16 cellular contexts compared by ENCODE assay signal in genomic region chr12:3613641-3614180, GRCh38.
A peak's percentile ranks its signal among the peaks of the same experiment; 100 is the strongest.
DNase-seq lines count a peak whose midpoint lies in the region; ATAC-seq, FAIRE-seq and TF ChIP-seq lines count a peak whose summit lies in the region.
"Had no signal": no experiment of that assay in that cellular context is flagged by ENCODE, and none has a peak within 500 bp of the region (broad histone marks: within the 10 kb centered on the region; RNA-seq: fewer than 3 reads in every experiment).

No MANE protein-coding gene starts in this region.

- H3K9me3 ChIP-seq in T-helper 17 cell (ENCODE audit: control insufficient read depth, low read length, poor library complexity, severe bottlenecking), result no peaks in the 10 kb centered on the region
- no peaks in the 10 kb centered on the region for H3K9me3 ChIP-seq in H1 (ENCODE audit: insufficient read depth in 2 of 2, low read depth in 1 of 2, low read length in 1 of 2)
- H3K9me3 ChIP-seq in osteoblast (ENCODE audit: low read depth, low read length), result no peaks in the 10 kb centered on the region
- H3K9me3 ChIP-seq in upper lobe of right lung, result no peaks in the 10 kb centered on the region
- H3K9me3 ChIP-seq: BE2C, HAP-1 had no signal

- H3K4me3 ChIP-seq in H1 (ENCODE audit: extremely low read depth in 1 of 4, insufficient read depth in 2 of 4, low read depth in 3 of 4, low read length in 4 of 4), result no peak overlapping the region
- no peak overlapping the region for H3K4me3 ChIP-seq in osteoblast (ENCODE audit: insufficient read depth, low read length)
- H3K4me3 ChIP-seq in upper lobe of right lung, result no peak overlapping the region
- H3K4me3 ChIP-seq: HAP-1 had no signal

- peaks cover 0 to 3% (median 0%) of the 10 kb centered on the region in 4 experiments; a peak in 2 of 7 replicates for H3K4me1 ChIP-seq in H1 (replicated peaks in 1 of 4; ENCODE audit: control insufficient read depth in 3 of 4, insufficient read depth in 4 of 4, low read length in 3 of 4)
- H3K4me1 ChIP-seq in osteoblast (ENCODE audit: insufficient read depth, low read length), result no peaks in the 10 kb centered on the region
- no peaks in the 10 kb centered on the region for H3K4me1 ChIP-seq in upper lobe of right lung
- H3K4me1 ChIP-seq: BE2C, HAP-1 had no signal

- H3K18ac ChIP-seq in H1 (ENCODE audit: extremely low read depth, low read length), result no peak overlapping the region

- H3K27ac Mint-ChIP-seq in T-helper 17 cell, result no peak overlapping the region
- H3K27ac Mint-ChIP-seq: CD4-positive, alpha-beta memory T cell had no signal

- peaks cover 5% of the 10 kb centered on the region for H3K4me1 Mint-ChIP-seq in T-helper 17 cell

- H2BK12ac ChIP-seq in H1 (ENCODE audit: low read depth, low read length), result no peak overlapping the region

- DNase-seq in T-helper 17 cell (no peak), H1 (ENCODE audit: low read depth in 1 of 2, low spot score in 2 of 2) (no peak), osteoblast (ENCODE audit: insufficient read length, low spot score, missing footprints) (peak; percentile 55), upper lobe of right lung (no peak), ureter (ENCODE audit: low spot score) (no peak), sciatic nerve (ENCODE audit: low spot score) (no peak), nucleus accumbens (lab: John Stamatoyannopoulos, UW) (no peak)
- DNase-seq: ACHN; BE2C; CD4-positive, alpha-beta memory T cell; DMS79 treated with DMSO at 0.1 percent for 48 hours; GF-D8 had no signal

- no peak overlapping the region for H2BK15ac ChIP-seq in H1 (ENCODE audit: low read length)

- no peak overlapping the region for H2AK5ac ChIP-seq in H1 (ENCODE audit: low read depth, low read length)

- H3K27ac ChIP-seq in H1 (ENCODE audit: low read depth, low read length) (no peak overlapping the region), osteoblast (ENCODE audit: low read depth, low read length) (no peak overlapping the region), upper lobe of right lung (no peak overlapping the region)
- H3K27ac ChIP-seq: C4-2B, HL-60 had no signal

- no peak overlapping the region for H3K56ac ChIP-seq in H1 (replicated peaks; ENCODE audit: insufficient read length, low read depth, low read length)

- 89% methylated on average over 10 of the region's 10 CpGs; no CpG with 5 or more reads in 1 of the 2 experiments for WGBS in H1 (ENCODE audit: extremely low coverage in 1 of 2, insufficient coverage in 1 of 2, insufficient read length in 1 of 2, insufficient replicate concordance in 2 of 2, low coverage in 1 of 2, low lambda C conversion rate in 2 of 2, missing lambda C conversion rate in 1 of 2), 2 experiments

- FAIRE-seq in H1 (lab: Jason Lieb, UNC), result no peak
- FAIRE-seq: A204.1 had no signal

- no peak overlapping the region for H4K91ac ChIP-seq in H1 (replicated peaks; ENCODE audit: insufficient read length, low read length)

- peak overlapping the region; percentile 15 for H3K4me3 Mint-ChIP-seq in T-helper 17 cell
- H3K4me3 Mint-ChIP-seq: CD4-positive, alpha-beta memory T cell had no signal

- H3K79me2 ChIP-seq in H1 (ENCODE audit: control insufficient read depth in 1 of 2, insufficient read depth in 2 of 2, low read length in 2 of 2) (no peaks in the 10 kb centered on the region), osteoblast (ENCODE audit: insufficient read depth, low read length) (no peaks in the 10 kb centered on the region)

- H3K23me2 ChIP-seq in H1 (ENCODE audit: low read depth, low read length), result no peaks in the 10 kb centered on the region

- TF ChIP-seq RAD21 in H1 (IDR thresholded peaks at IDR 0.05 in 1 of 2, conservative IDR thresholded peaks at IDR 0.05 in 1 of 2; ENCODE audit: low read depth in 2 of 2, low read length in 2 of 2), result no peak

- H2AFZ ChIP-seq in H1 (ENCODE audit: low read length) (no peak overlapping the region), osteoblast (ENCODE audit: low read length) (no peak overlapping the region)

- H3K27me3 ChIP-seq in H1 (replicated peaks in 1 of 4; ENCODE audit: control insufficient read depth in 3 of 4, extremely low read depth in 1 of 4, insufficient read depth in 3 of 4, low read length in 3 of 4), result peaks cover 0 to 2% (median 0%) of the 10 kb centered on the region in 4 experiments; a peak in 1 of 7 replicates
- H3K27me3 ChIP-seq in osteoblast (ENCODE audit: insufficient read depth, low read length), result no peaks in the 10 kb centered on the region
- H3K27me3 ChIP-seq in upper lobe of right lung, result no peaks in the 10 kb centered on the region

- CTCF ChIA-PET in H1 (lab: Charles Lee; ENCODE audit: partially characterized antibody), result interaction anchor here (1.5 to 2.1 kb wide), 4 partner anchors 44 to 300 kb away, joined by 3 to 7 read pairs (median 4); no protein-coding TSS in a partner anchor

- no peaks in the 10 kb centered on the region for H3K79me1 ChIP-seq in H1 (ENCODE audit: low read depth, low read length)

- TF ChIP-seq EP300 in H1 (IDR thresholded peaks at IDR 0.05; ENCODE audit: borderline replicate concordance in 1 of 2, low read depth in 2 of 2, low read length in 2 of 2), result no peak

- H3K23ac ChIP-seq in H1 (ENCODE audit: insufficient read length), result no peak overlapping the region

- no peak for TF ChIP-seq CTCF in H1 (IDR thresholded peaks at IDR 0.05; ENCODE audit: control extremely low read depth in 1 of 3, insufficient read depth in 1 of 3, low read depth in 1 of 3, low read length in 3 of 3)
- TF ChIP-seq CTCF in osteoblast (IDR thresholded peaks at IDR 0.05; ENCODE audit: extremely low read depth, low read depth, low read length), result no peak
- no peak for TF ChIP-seq CTCF in upper lobe of right lung (IDR thresholded peaks at IDR 0.05)

- no peak overlapping the region for H2BK5ac ChIP-seq in H1 (ENCODE audit: low read depth, low read length)

- H3K4ac ChIP-seq in H1 (replicated peaks; ENCODE audit: insufficient read length, low read depth, low read length), result no peak overlapping the region

- peaks cover 27% of the 10 kb centered on the region for H3K36me3 Mint-ChIP-seq in T-helper 17 cell (ENCODE audit: low read depth)

- H3K9ac ChIP-seq in H1 (replicated peaks in 1 of 4; ENCODE audit: extremely low read depth in 1 of 4, low read depth in 3 of 4, low read length in 3 of 4), result no peak overlapping the region

- POLR2A ChIA-PET in H1 (lab: Charles Lee; ENCODE audit: partially characterized antibody), result interaction anchor here (0.8 kb wide), 1 partner anchor 109 kb away, joined by 3 read pairs; no protein-coding TSS in a partner anchor

- no peak overlapping the region for H4K5ac ChIP-seq in H1 (ENCODE audit: insufficient read length, low read depth, low read length)

- peak overlapping the region; percentile 15; the same call in 1 of the 2 replicates for H4K8ac ChIP-seq in H1 (ENCODE audit: extremely low read depth, insufficient read depth, low read length)

- H2BK20ac ChIP-seq in H1 (ENCODE audit: low read length), result no peak overlapping the region

- intact Hi-C loops in upper lobe of right lung (cut with DNase I) (no loop called here), sciatic nerve (cut with DNase I) (no loop called here)

- H2BK120ac ChIP-seq in H1 (replicated peaks; ENCODE audit: low read depth, low read length), result no peak overlapping the region

- no peak overlapping the region for H3K14ac ChIP-seq in H1 (ENCODE audit: insufficient read length)

- H3K36me3 ChIP-seq in H1 (ENCODE audit: control insufficient read depth in 2 of 4, insufficient read depth in 4 of 4, low read length in 3 of 4), result no peaks in the 10 kb centered on the region
- H3K36me3 ChIP-seq in osteoblast (ENCODE audit: insufficient read depth, low read length), result no peaks in the 10 kb centered on the region
- no peaks in the 10 kb centered on the region for H3K36me3 ChIP-seq in upper lobe of right lung
- H3K36me3 ChIP-seq: BE2C, HAP-1 had no signal

- no peak overlapping the region for H3K4me2 ChIP-seq in H1 (ENCODE audit: insufficient read depth in 1 of 2, low read depth in 2 of 2, low read length in 2 of 2)
- H3K4me2 ChIP-seq in osteoblast (ENCODE audit: insufficient read depth, low read length), result no peak overlapping the region

- no peaks in the 10 kb centered on the region for H3K27me3 Mint-ChIP-seq in T-helper 17 cell
- H3K27me3 Mint-ChIP-seq: CD4-positive, alpha-beta memory T cell had no signal

- no peaks in the 10 kb centered on the region for H4K20me1 ChIP-seq in H1 (replicated peaks in 1 of 2; ENCODE audit: control insufficient read depth in 1 of 2, insufficient read depth in 2 of 2, low read length in 2 of 2)
- no peaks in the 10 kb centered on the region for H4K20me1 ChIP-seq in osteoblast (ENCODE audit: insufficient read depth, low read length)

- ATAC-seq in T-helper 17 cell, result no peak
- ATAC-seq in upper lobe of right lung, result peak; percentile 33
- no peak for ATAC-seq in sciatic nerve

- no peak for TF ChIP-seq POLR2A in H1 (IDR thresholded peaks at IDR 0.05; ENCODE audit: control extremely low read depth in 1 of 2, low read depth in 2 of 2, low read length in 2 of 2)

TF ChIP-seq in H1, 55 proteins besides CTCF, POLR2A, EP300 and RAD21:
- TF ChIP-seq, protein P1, sequence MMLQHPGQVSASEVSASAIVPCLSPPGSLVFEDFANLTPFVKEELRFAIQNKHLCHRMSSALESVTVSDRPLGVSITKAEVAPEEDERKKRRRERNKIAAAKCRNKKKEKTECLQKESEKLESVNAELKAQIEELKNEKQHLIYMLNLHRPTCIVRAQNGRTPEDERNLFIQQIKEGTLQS (IDR thresholded peaks at IDR 0.05; ENCODE audit: insufficient read depth, low read depth, low read length), result no peak
- TF ChIP-seq SUZ12 (IDR thresholded peaks at IDR 0.05; ENCODE audit: low read length) (no peak), SIN3A (conservative IDR thresholded peaks at IDR 0.05 in 1 of 2, IDR thresholded peaks at IDR 0.05 in 1 of 2; ENCODE audit: low read depth in 1 of 2, low read length in 2 of 2) (no peak), POU5F1 (IDR thresholded peaks at IDR 0.05; ENCODE audit: low read depth, low read length) (no peak), SP1 (IDR thresholded peaks at IDR 0.05; ENCODE audit: low read depth, low read length) (no peak), RXRA (IDR thresholded peaks at IDR 0.05; ENCODE audit: insufficient read depth, low read depth, low read length) (no peak), TAF1 (IDR thresholded peaks at IDR 0.05; ENCODE audit: low read depth, low read length) (no peak), SRF (IDR thresholded peaks at IDR 0.05; ENCODE audit: low read depth, low read length) (no peak), CHD1 (IDR thresholded peaks at IDR 0.05; ENCODE audit: low read depth, low read length) (no peak), USF2 (IDR thresholded peaks at IDR 0.05; ENCODE audit: low read length) (no peak), KDM5A (IDR thresholded peaks at IDR 0.05; ENCODE audit: low read length) (no peak)
